ENCODE assay signal across 1 cellular context in genomic region chr16:8621572-8622314, GRCh38.
A peak's percentile ranks its signal among the peaks of the same experiment; 100 is the strongest.
TF ChIP-seq lines count a peak whose summit lies in the region.

Gene METTL22 (plus strand): TSS chr16:8621698. CDS start chr16:8625666, 3,968 bp downstream.

TF ChIP-seq in HEK293, 187 proteins besides CTCF, POLR2A, EP300 and RAD21 (continued from another document):
- TF ChIP-seq ZBTB26 (tag by site-specific recombination; optimal IDR thresholded peaks at IDR 0.05): peak; percentile 38
- TF ChIP-seq ZSCAN18 (tag by site-specific recombination; IDR thresholded peaks at IDR 0.05): no peak
- 0 out of 2 replicates have a peak, but pooled peaks have one; percentile 30 for TF ChIP-seq KLF9 (tag by site-specific recombination; IDR thresholded peaks at IDR 0.05; ENCODE audit: low read depth)
- TF ChIP-seq SCRT2 (tag by site-specific recombination; IDR thresholded peaks at IDR 0.05): peak; percentile 95
- TF ChIP-seq PRDM4 (tag by site-specific recombination; IDR thresholded peaks at IDR 0.05): peak; percentile 32; the same call in 1 of the 2 replicates
- TF ChIP-seq ZNF335 (tag by site-specific recombination; conservative IDR thresholded peaks at IDR 0.05): peak; percentile 79
- no peak for TF ChIP-seq REST (tag by site-specific recombination; IDR thresholded peaks at IDR 0.05)
- peak; percentile 38; the same call in 1 of the 2 replicates for TF ChIP-seq PRDM10 (tag by site-specific recombination; IDR thresholded peaks at IDR 0.05)
- no peak for TF ChIP-seq ZNF280D (tag by site-specific recombination; IDR thresholded peaks at IDR 0.05)
- TF ChIP-seq ZNF76 (tag by site-specific recombination; IDR thresholded peaks at IDR 0.05; ENCODE audit: borderline replicate concordance, low read depth): peak; percentile 26; the same call in 1 of the 2 replicates
- TF ChIP-seq MZF1 (tag by site-specific recombination; IDR thresholded peaks at IDR 0.05; ENCODE audit: borderline replicate concordance): no peak
- peak; percentile 62 for TF ChIP-seq ZNF692 (tag by site-specific recombination; IDR thresholded peaks at IDR 0.05)
- TF ChIP-seq ZNF311 (tag by site-specific recombination; IDR thresholded peaks at IDR 0.05; ENCODE audit: borderline replicate concordance): no peak
- TF ChIP-seq ZNF626 (tag by site-specific recombination; IDR thresholded peaks at IDR 0.05): no peak
- no peak for TF ChIP-seq ZNF16 (tag by site-specific recombination; IDR thresholded peaks at IDR 0.05; ENCODE audit: low read depth)
- peak; percentile 42; the same call in 1 of the 2 replicates for TF ChIP-seq SP7 (tag by site-specific recombination; IDR thresholded peaks at IDR 0.05)
- peak; percentile 62 for TF ChIP-seq SP2 (tag by site-specific recombination; IDR thresholded peaks at IDR 0.05)
- no peak for TF ChIP-seq ZSCAN30 (tag by site-specific recombination; IDR thresholded peaks at IDR 0.05)
- TF ChIP-seq SETDB1 (IDR thresholded peaks at IDR 0.05; ENCODE audit: insufficient read length, low read length): no peak
- peak; percentile 59; the same call in 1 of the 2 replicates for TF ChIP-seq ZFP69B (tag by site-specific recombination; IDR thresholded peaks at IDR 0.05)
- no peak for TF ChIP-seq SALL2 (tag by site-specific recombination; IDR thresholded peaks at IDR 0.05; ENCODE audit: borderline replicate concordance)
- peak; percentile 40; the same call in 1 of the 2 replicates for TF ChIP-seq ZBTB48 (tag by site-specific recombination; IDR thresholded peaks at IDR 0.05)
- TF ChIP-seq ZSCAN4 (tag by site-specific recombination; IDR thresholded peaks at IDR 0.05): no peak
TF ChIP-seq in HEK293: peak in this region for 31.
